Comparison of ENCODE assay signal across 1 cellular context in the genomic region with DNA sequence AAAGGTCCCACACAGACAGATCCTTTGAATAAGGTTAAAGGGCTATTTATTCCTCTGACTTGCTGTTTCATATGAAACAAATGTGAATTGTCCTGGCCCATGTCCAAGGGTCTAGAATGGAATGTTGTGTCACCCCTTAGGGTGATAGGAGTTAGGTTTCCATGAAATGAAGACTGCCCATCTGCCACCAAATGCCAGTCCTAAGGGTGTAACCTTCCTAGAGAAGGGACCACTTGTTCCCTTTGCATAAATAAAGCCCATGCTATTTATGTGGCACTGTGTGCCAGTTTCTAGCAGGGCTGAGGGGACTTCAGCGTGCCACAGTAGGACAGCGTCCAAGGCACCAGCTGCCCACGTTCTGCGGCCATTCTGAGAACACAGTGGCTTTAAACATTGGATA.
TF ChIP-seq lines count a peak whose summit lies in the region.

No MANE protein-coding gene starts in this region.

TF ChIP-seq in IMR-90, 13 proteins besides CTCF, POLR2A, EP300 and RAD21:
- TF ChIP-seq, protein P1, sequence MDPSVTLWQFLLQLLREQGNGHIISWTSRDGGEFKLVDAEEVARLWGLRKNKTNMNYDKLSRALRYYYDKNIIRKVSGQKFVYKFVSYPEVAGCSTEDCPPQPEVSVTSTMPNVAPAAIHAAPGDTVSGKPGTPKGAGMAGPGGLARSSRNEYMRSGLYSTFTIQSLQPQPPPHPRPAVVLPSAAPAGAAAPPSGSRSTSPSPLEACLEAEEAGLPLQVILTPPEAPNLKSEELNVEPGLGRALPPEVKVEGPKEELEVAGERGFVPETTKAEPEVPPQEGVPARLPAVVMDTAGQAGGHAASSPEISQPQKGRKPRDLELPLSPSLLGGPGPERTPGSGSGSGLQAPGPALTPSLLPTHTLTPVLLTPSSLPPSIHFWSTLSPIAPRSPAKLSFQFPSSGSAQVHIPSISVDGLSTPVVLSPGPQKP (IDR thresholded peaks at IDR 0.05; ENCODE audit: borderline replicate concordance, low read depth, low read length), result no peak
- TF ChIP-seq CEBPB (IDR thresholded peaks at IDR 0.05; ENCODE audit: low read depth, low read length), result no peak
- no peak for TF ChIP-seq SMC3 (IDR thresholded peaks at IDR 0.05; ENCODE audit: low read depth, low read length)
- no peak for TF ChIP-seq CHD1 (IDR thresholded peaks at IDR 0.05; ENCODE audit: low read depth, low read length)
